In genomic region chr1:119682141-119682540, GRCh38 we compare ENCODE assay signal across 27 cellular contexts.
"Had no signal": no experiment of that assay in that cellular context is flagged by ENCODE, and none has a peak within 500 bp of the region (broad histone marks: within the 10 kb centered on the region; RNA-seq: fewer than 3 reads in every experiment).

No MANE protein-coding gene starts in this region.

- ATAC-seq: psoas muscle; right cardiac atrium; right lobe of liver; stimulated activated effector memory CD8-positive, alpha-beta T cell treated with anti-CD3 and anti-CD28 coated beads, Interleukin-12 subunit alpha, Interleukin-12 subunit beta, amount 100 ng/mL, for 72 hours; stimulated activated naive B cell treated with anti-CD40 and anti-IgM and Interleukin-4, amounts not matched to agents 10 μg/mL and 1 μg/mL and 100 μg/mL, for 72 hours had no signal

- H3K4me1 ChIP-seq: psoas muscle, sigmoid colon, stomach, upper lobe of left lung had no signal

- H3K36me3 Mint-ChIP-seq: neural progenitor cell; stimulated activated effector memory CD8-positive, alpha-beta T cell treated with anti-CD3 and anti-CD28 coated beads, Interleukin-12 subunit alpha, Interleukin-12 subunit beta, amount 100 ng/mL, for 72 hours; stimulated activated naive B cell treated with anti-CD40 and anti-IgM and Interleukin-4, amounts not matched to agents 10 μg/mL and 1 μg/mL and 100 μg/mL, for 72 hours had no signal

- H3K27ac ChIP-seq: neural progenitor cell, ovary, parathyroid adenoma, psoas muscle, right lobe of liver, sigmoid colon, stomach, thoracic aorta, thyroid gland, tibial nerve, upper lobe of left lung, vagina had no signal

- H3K9ac ChIP-seq: neural progenitor cell, parathyroid adenoma had no signal

- H3K9me3 Mint-ChIP-seq: nephron; neural progenitor cell; stimulated activated effector memory CD8-positive, alpha-beta T cell treated with anti-CD3 and anti-CD28 coated beads, Interleukin-12 subunit alpha, Interleukin-12 subunit beta, amount 100 ng/mL, for 72 hours; stimulated activated naive B cell treated with anti-CD40 and anti-IgM and Interleukin-4, amounts not matched to agents 10 μg/mL and 1 μg/mL and 100 μg/mL, for 72 hours; stimulated activated naive CD8-positive, alpha-beta T cell treated with anti-CD3 and anti-CD28 coated beads, Interleukin-15, Interleukin-2, amounts not matched to agents 100 ng/mL and 50 ng/mL, for 24 hours had no signal

- H3K9me3 ChIP-seq: ovary, psoas muscle, right lobe of liver, sigmoid colon, stomach, thoracic aorta, thyroid gland, tibial nerve, upper lobe of left lung, vagina had no signal

- H3K27me3 ChIP-seq: neural progenitor cell, ovary, right lobe of liver, sigmoid colon, stomach, thyroid gland, tibial nerve, upper lobe of left lung, vagina had no signal

- H2AFZ ChIP-seq: neural progenitor cell, parathyroid adenoma had no signal

- H3K4me3 ChIP-seq: neural progenitor cell, ovary, psoas muscle, right lobe of liver, sigmoid colon, stomach, thoracic aorta, thyroid gland, tibial nerve, upper lobe of left lung, vagina had no signal

- H3K27ac Mint-ChIP-seq: nephron; neural progenitor cell; progenitor cell of endocrine pancreas; stimulated activated effector memory CD8-positive, alpha-beta T cell treated with anti-CD3 and anti-CD28 coated beads, Interleukin-12 subunit alpha, Interleukin-12 subunit beta, amount 100 ng/mL, for 72 hours; stimulated activated naive B cell treated with anti-CD40 and anti-IgM and Interleukin-4, amounts not matched to agents 10 μg/mL and 1 μg/mL and 100 μg/mL, for 72 hours; stimulated activated naive CD8-positive, alpha-beta T cell treated with anti-CD3 and anti-CD28 coated beads, Interleukin-15, Interleukin-2, amounts not matched to agents 100 ng/mL and 50 ng/mL, for 24 hours had no signal

- H3K4me2 ChIP-seq: neural progenitor cell had no signal

- H3K36me3 ChIP-seq: neural progenitor cell, ovary, right lobe of liver, sigmoid colon, stomach, thoracic aorta, thyroid gland, tibial nerve, upper lobe of left lung, vagina had no signal

- H3K79me2 ChIP-seq: parathyroid adenoma had no signal

- DNase-seq: occipital lobe; ovary; posterior cingulate gyrus; psoas muscle; right cardiac atrium; right lobe of liver; sigmoid colon; small intestine; stimulated activated CD4-positive, alpha-beta T cell treated with anti-CD3 and anti-CD28 coated beads, Interleukin-15, amount 100 ng/mL, for 24 hours; stimulated activated CD4-positive, alpha-beta T cell treated with anti-CD3 and anti-CD28 coated beads, Interleukin-2, amount 100 ng/mL, for 24 hours; stimulated activated CD4-positive, alpha-beta T cell treated with anti-CD3 and anti-CD28 coated beads, Interleukin-2, amount 100 ng/mL, for 48 hours; stimulated activated CD4-positive, alpha-beta T cell treated with anti-CD3 and anti-CD28 coated beads, Interleukin-4, amount 100 ng/mL, for 24 hours; stimulated activated naive B cell treated with anti-CD40 and anti-IgM and Interleukin-4, amounts not matched to agents 10 μg/mL and 1 μg/mL and 100 μg/mL, for 72 hours; stimulated activated naive CD4-positive, alpha-beta T cell treated with Interleukin-2 at 50 U/mL for 16 hours; stomach; thyroid gland; trophoblast cell; upper lobe of left lung had no signal
